Comparison of ENCODE assay signal across 25 cellular contexts in the genomic region with DNA sequence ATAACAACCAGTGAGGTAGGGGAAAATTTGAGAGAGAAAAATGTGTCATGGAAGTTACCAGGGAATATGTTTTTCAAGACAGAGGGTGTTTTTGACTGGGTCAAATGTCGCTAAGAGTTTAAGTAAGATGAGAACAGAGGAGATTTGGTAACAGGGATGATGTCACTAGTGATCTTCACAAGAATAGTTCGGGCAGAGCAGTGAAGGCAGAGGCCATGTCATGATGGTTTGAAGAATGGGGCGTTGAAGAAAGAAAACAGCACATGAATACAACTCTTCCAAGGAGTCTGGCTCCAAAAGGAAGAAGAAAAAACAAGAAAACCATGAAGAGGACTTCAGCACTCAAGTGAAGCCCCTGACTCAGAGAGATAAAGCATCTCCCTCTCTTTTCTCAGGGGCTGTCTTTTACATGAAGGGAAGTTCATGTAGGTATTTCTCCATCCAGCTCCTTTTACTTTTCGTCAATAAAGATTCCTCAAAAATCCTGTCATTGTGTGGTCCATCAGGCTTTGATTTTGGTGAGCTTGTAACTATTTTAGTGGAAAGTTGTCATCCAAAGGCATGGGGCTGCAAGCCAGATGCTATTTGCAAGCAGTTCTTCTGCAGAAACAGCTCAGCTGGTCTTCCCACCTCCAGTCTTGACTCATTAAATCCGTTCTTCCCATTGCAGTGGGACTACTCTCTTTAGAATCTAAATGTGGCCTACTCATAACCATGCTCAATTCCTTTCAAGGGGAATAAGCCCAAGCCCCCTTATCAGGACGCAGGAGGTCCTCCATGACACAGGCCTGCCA.
DNase-seq lines count a peak whose midpoint lies in the region; ATAC-seq and TF ChIP-seq lines count a peak whose summit lies in the region.
"Had no signal": no experiment of that assay in that cellular context is flagged by ENCODE, and none has a peak within 500 bp of the region (broad histone marks: within the 10 kb centered on the region; RNA-seq: fewer than 3 reads in every experiment).

No MANE protein-coding gene starts in this region.

- H3K4me3 Mint-ChIP-seq in type B pancreatic cell: no peak overlapping the region
- H3K4me3 Mint-ChIP-seq: CD4-positive, alpha-beta memory T cell; GM23338; H9 had no signal

- intact Hi-C loops in body of pancreas (cut with DNase I) (no loop called here), prostate gland (cut with DNase I) (loop anchor here (10.0 kb wide), 1 partner anchor 104 kb away; no protein-coding TSS in a partner anchor)

- H3K4me1 ChIP-seq in body of pancreas: no peaks in the 10 kb centered on the region
- no peaks in the 10 kb centered on the region for H3K4me1 ChIP-seq in prostate gland (replicated peaks)
- H3K4me1 ChIP-seq: BLaER1 treated with 17β-estradiol and CSF1 and Interleukin-3, amounts not matched to agents 10 nM and 100 nM had no signal

- 70 to 71% methylated on average over 6 of the region's 6 CpGs for WGBS in body of pancreas, 2 donors
- 77% methylated on average over 6 of the region's 6 CpGs for WGBS in prostate gland

- H3K4me3 ChIP-seq in AG10803 (ENCODE audit: low read length) (no peak overlapping the region), fibroblast of mammary gland (ENCODE audit: control insufficient read depth, low read depth, low read length) (no peak overlapping the region), body of pancreas (no peak overlapping the region), prostate gland (no peak overlapping the region)
- H3K4me3 ChIP-seq: BLaER1 treated with 17β-estradiol and CSF1 and Interleukin-3, amounts not matched to agents 10 nM and 100 nM; GM12878; GM23338 had no signal

- H3K27ac Mint-ChIP-seq in type B pancreatic cell: peak overlapping the region; percentile 33
- H3K27ac Mint-ChIP-seq: CD4-positive, alpha-beta memory T cell; GM23338; H9 had no signal

- DNase-seq in AG10803 (ENCODE audit: low read depth) (peak; percentile 11), fibroblast of mammary gland (ENCODE audit: low read depth) (peak; percentile 28), middle frontal gyrus (ENCODE audit: extremely low spot score, low spot score) (peak; percentile 25), type B pancreatic cell (ENCODE audit: extremely low spot score, unreplicated experiment) (no peak), body of pancreas (no peak), prostate gland (ENCODE audit: low spot score) (no peak)
- DNase-seq: CD4-positive, alpha-beta memory T cell; COR-L47; GDM1; H9; IMR-90; KG1; NCI-H1048; NCI-H1417; NCI-H1694 treated with DMSO at 0.1 percent for 48 hours; NCI-H2081; NCI-H2227 treated with DMSO at 0.1 percent for 48 hours; NCI-H69; SHP77 had no signal

- H3K27me3 Mint-ChIP-seq in type B pancreatic cell: no peaks in the 10 kb centered on the region
- H3K27me3 Mint-ChIP-seq: CD4-positive, alpha-beta memory T cell had no signal

- no peaks in the 10 kb centered on the region for H3K9me3 ChIP-seq in body of pancreas
- H3K9me3 ChIP-seq in prostate gland: no peaks in the 10 kb centered on the region
- H3K9me3 ChIP-seq: BLaER1 treated with 17β-estradiol and CSF1 and Interleukin-3, amounts not matched to agents 10 nM and 100 nM had no signal

- TF ChIP-seq CTCF in AG10803 (conservative IDR thresholded peaks at IDR 0.05; ENCODE audit: low read length): no peak
- no peak for TF ChIP-seq CTCF in fibroblast of mammary gland (conservative IDR thresholded peaks at IDR 0.05; ENCODE audit: control insufficient read depth, insufficient read depth, low read depth, low read length)
- no peak for TF ChIP-seq CTCF in type B pancreatic cell (conservative IDR thresholded peaks at IDR 0.05)
- no peak for TF ChIP-seq CTCF in body of pancreas (IDR thresholded peaks at IDR 0.05)
- no peak for TF ChIP-seq CTCF in prostate gland (IDR thresholded peaks at IDR 0.05)

- no peaks in the 10 kb centered on the region for H3K9me3 Mint-ChIP-seq in type B pancreatic cell
- H3K9me3 Mint-ChIP-seq: GM23338, H9 had no signal

- H3K27ac ChIP-seq in body of pancreas: no peak overlapping the region
- no peak overlapping the region for H3K27ac ChIP-seq in prostate gland
- H3K27ac ChIP-seq: BLaER1 treated with 17β-estradiol and CSF1 and Interleukin-3, amounts not matched to agents 10 nM and 100 nM; RWPE1 had no signal

- no peaks in the 10 kb centered on the region for H3K36me3 Mint-ChIP-seq in type B pancreatic cell
- H3K36me3 Mint-ChIP-seq: CD4-positive, alpha-beta memory T cell had no signal

- no peaks in the 10 kb centered on the region for H3K4me1 Mint-ChIP-seq in type B pancreatic cell (ENCODE audit: unreplicated experiment)
- H3K4me1 Mint-ChIP-seq: CD4-positive, alpha-beta memory T cell; GM23338; H9 had no signal

- no peak for ATAC-seq in body of pancreas
- ATAC-seq in HG03460 (IDR thresholded peaks at IDR 0.05; ENCODE audit: unreplicated experiment): no peak
- ATAC-seq: GM12878, GM23338, Panc1 had no signal

- H3K27me3 ChIP-seq in body of pancreas: no peaks in the 10 kb centered on the region
- H3K27me3 ChIP-seq in prostate gland (replicated peaks; ENCODE audit: insufficient read depth): no peaks in the 10 kb centered on the region
- H3K27me3 ChIP-seq: BLaER1 treated with 17β-estradiol and CSF1 and Interleukin-3, amounts not matched to agents 10 nM and 100 nM had no signal

- TF ChIP-seq POLR2A in body of pancreas (IDR thresholded peaks at IDR 0.05) (no peak), prostate gland (IDR thresholded peaks at IDR 0.05) (no peak)

- H3K36me3 ChIP-seq in body of pancreas (replicated peaks in 1 of 2; ENCODE audit: insufficient read depth in 1 of 2, low read depth in 2 of 2) (no peaks in the 10 kb centered on the region), prostate gland (no peaks in the 10 kb centered on the region)
- H3K36me3 ChIP-seq: BLaER1 treated with 17β-estradiol and CSF1 and Interleukin-3, amounts not matched to agents 10 nM and 100 nM had no signal

Comparison
In these comparisons a context has a peak if more than half of its experiments do, and no peak if none do; other contexts are left out.
1. DNase-seq: peak in AG10803 (single experiment), fibroblast of mammary gland (single experiment) and middle frontal gyrus (single experiment); none in type B pancreatic cell (single experiment), body of pancreas (0 of 4) and prostate gland (single experiment).